In genomic region chr15:69031013-69032001, GRCh38 we compare ENCODE assay signal across 1 cellular context.
TF ChIP-seq lines count a peak whose summit lies in the region.

No MANE protein-coding gene starts in this region.

TF ChIP-seq in K562, 482 proteins besides CTCF, POLR2A, EP300 and RAD21 (continued from another document):
- no peak for TF ChIP-seq NR2C2 (CRISPR knock-in tag; IDR thresholded peaks at IDR 0.05)
- peak; percentile 12; the same call in 1 of the 2 replicates for TF ChIP-seq NR2C2 (tag; IDR thresholded peaks at IDR 0.05)
- TF ChIP-seq TBP (optimal IDR thresholded peaks at IDR 0.05; ENCODE audit: low read depth, low read length), result no peak
- TF ChIP-seq NR2C1 (IDR thresholded peaks at IDR 0.05), result no peak
- no peak for TF ChIP-seq NR2C1 (tag; IDR thresholded peaks at IDR 0.05)
- no peak for TF ChIP-seq LARP7 (IDR thresholded peaks at IDR 0.05)
- no peak for TF ChIP-seq CREB1 (IDR thresholded peaks at IDR 0.05)
- TF ChIP-seq CREB1 (CRISPR knock-in tag; IDR thresholded peaks at IDR 0.05), result peak; percentile 73
- TF ChIP-seq AFF1 (IDR thresholded peaks at IDR 0.05; ENCODE audit: low read depth in 1 of 2, partially characterized antibody in 2 of 2), result no peak
- TF ChIP-seq ZSCAN32 (CRISPR knock-in tag; IDR thresholded peaks at IDR 0.05), result no peak
- TF ChIP-seq ZFPM2 (CRISPR knock-in tag; IDR thresholded peaks at IDR 0.05), result no peak
- 0 out of 2 replicates have a peak, but pooled peaks have one; percentile 20 for TF ChIP-seq MAFG (tag; conservative IDR thresholded peaks at IDR 0.05)
- no peak for TF ChIP-seq MECOM (CRISPR knock-in tag; IDR thresholded peaks at IDR 0.05)
- TF ChIP-seq USF2 (CRISPR knock-in tag; IDR thresholded peaks at IDR 0.05), result 0 out of 2 replicates have a peak, but pooled peaks have one; percentile 7
- 0 out of 2 replicates have a peak, but pooled peaks have one; percentile 66 for TF ChIP-seq ETS1 (conservative IDR thresholded peaks at IDR 0.05; ENCODE audit: control insufficient read depth, low read depth, low read length)
- peak; percentile 81 for TF ChIP-seq CREM (IDR thresholded peaks at IDR 0.05; ENCODE audit: low read depth)
- TF ChIP-seq GTF2E2 (tag; IDR thresholded peaks at IDR 0.05), result no peak
- peak; percentile 57; the same call in 1 of the 2 replicates for TF ChIP-seq CTBP1 (IDR thresholded peaks at IDR 0.05; ENCODE audit: borderline replicate concordance)
